In genomic region chr10:28381465-28381864, GRCh38 we compare ENCODE assay signal across 18 cellular contexts.
DNase-seq lines count a peak whose midpoint lies in the region; ATAC-seq, FAIRE-seq and TF ChIP-seq lines count a peak whose summit lies in the region.
"Had no signal": no experiment of that assay in that cellular context is flagged by ENCODE, and none has a peak within 500 bp of the region (broad histone marks: within the 10 kb centered on the region; RNA-seq: fewer than 3 reads in every experiment).

No MANE protein-coding gene starts in this region.

- peaks cover 4 to 5% of the 10 kb centered on the region in 2 donors for H3K27me3 Mint-ChIP-seq in CD4-positive, alpha-beta memory T cell

- no peak overlapping the region for H3K27ac ChIP-seq in CD4-positive, alpha-beta memory T cell (ENCODE audit: low read depth, low read length)
- no peak overlapping the region for H3K27ac ChIP-seq in pancreas
- H3K27ac ChIP-seq: body of pancreas, GM23248, heart left ventricle, testis had no signal

- ATAC-seq in pancreas, result no peak
- no peak for ATAC-seq in HG03520 (IDR thresholded peaks at IDR 0.05; ENCODE audit: unreplicated experiment)

- TF ChIP-seq CTCF in choroid plexus epithelial cell (conservative IDR thresholded peaks at IDR 0.05; ENCODE audit: low read depth, low read length) (no peak), pancreas (IDR thresholded peaks at IDR 0.05) (no peak)

- POLR2A ChIA-PET in CD4-positive, alpha-beta memory T cell (lab: Charles Lee; ENCODE audit: partially characterized antibody), result interaction anchor here (0.9 to 5.6 kb wide), 10 partner anchors 9 to 130 kb away, joined by 3 to 130 read pairs (median 6); partner anchors contain the start of gene MPP7

- no peaks in the 10 kb centered on the region for H3K9me3 ChIP-seq in CD4-positive, alpha-beta memory T cell (ENCODE audit: control insufficient read depth in 1 of 2, low read length in 2 of 2)
- no peaks in the 10 kb centered on the region for H3K9me3 ChIP-seq in pancreas
- H3K9me3 ChIP-seq: body of pancreas, heart left ventricle, mucosa of descending colon, testis had no signal

- peak overlapping the region in 4 of 7 donors; percentile 0 to 73 (median 36) for H3K27ac Mint-ChIP-seq in CD4-positive, alpha-beta memory T cell
- H3K27ac Mint-ChIP-seq: activated CD4-positive, alpha-beta memory T cell treated with anti-CD3 and anti-CD28 coated beads, Interleukin-2, amount 10 ng/mL, durations not matched to agents 7 days and 5 days; T-helper 1 cell treated with Interleukin-12 subunit alpha and Interleukin-12 subunit beta and Interleukin-4 antibody, amounts not matched to agents 30 μg/mL and 1 μg/mL, for 36 hours had no signal

- H3K4me1 ChIP-seq in CD4-positive, alpha-beta memory T cell (ENCODE audit: insufficient read depth, low read length), result peaks cover 17% of the 10 kb centered on the region
- no peaks in the 10 kb centered on the region for H3K4me1 ChIP-seq in pancreas
- H3K4me1 ChIP-seq: testis had no signal

- no peaks in the 10 kb centered on the region for H3K27me3 ChIP-seq in CD4-positive, alpha-beta memory T cell (ENCODE audit: insufficient read depth, low read length)
- H3K27me3 ChIP-seq in pancreas, result no peaks in the 10 kb centered on the region
- H3K27me3 ChIP-seq: body of pancreas, testis had no signal

- H3K4me1 Mint-ChIP-seq in CD4-positive, alpha-beta memory T cell, result peaks cover 15 to 25% (median 18%) of the 10 kb centered on the region in 4 donors

- peak; percentile 13 for FAIRE-seq in pancreas (lab: Jason Lieb, UNC)

- no peak overlapping the region for H3K4me3 Mint-ChIP-seq in CD4-positive, alpha-beta memory T cell
- H3K4me3 Mint-ChIP-seq: activated CD4-positive, alpha-beta memory T cell treated with anti-CD3 and anti-CD28 coated beads, Interleukin-2, amount 10 ng/mL, durations not matched to agents 7 days and 5 days; T-helper 1 cell treated with Interleukin-12 subunit alpha and Interleukin-12 subunit beta and Interleukin-4 antibody, amounts not matched to agents 30 μg/mL and 1 μg/mL, for 36 hours had no signal

- H3K36me3 ChIP-seq in CD4-positive, alpha-beta memory T cell (ENCODE audit: insufficient read depth, low read length), result no peaks in the 10 kb centered on the region
- no peaks in the 10 kb centered on the region for H3K36me3 ChIP-seq in pancreas
- H3K36me3 ChIP-seq: heart left ventricle had no signal

- CTCF ChIA-PET in CD4-positive, alpha-beta memory T cell (lab: Charles Lee; ENCODE audit: partially characterized antibody), result interaction anchor here (0.7 to 9.5 kb wide), 30 partner anchors 9 to 877 kb away, joined by 3 to 312 read pairs (median 7); partner anchors contain the start of gene MPP7

- intact Hi-C loops in CD4-positive, alpha-beta memory T cell (cut with micrococcal nuclease), result loop anchor here (2.0 to 5.0 kb wide), 2 partner anchors 203 to 934 kb away; no protein-coding TSS in a partner anchor
- intact Hi-C loops in pancreas (cut with DNase I), result loop anchor here in 2 of 3 donors (5.0 to 10.0 kb wide), 3 partner anchors 77 to 134 kb away; partner anchors contain the start of gene MPP7 (in 1 of the 2)

- no peaks in the 10 kb centered on the region for H3K9me3 Mint-ChIP-seq in CD4-positive, alpha-beta memory T cell
- H3K9me3 Mint-ChIP-seq: activated CD4-positive, alpha-beta memory T cell treated with anti-CD3 and anti-CD28 coated beads, Interleukin-2, amount 10 ng/mL, durations not matched to agents 7 days and 5 days; T-helper 1 cell treated with Interleukin-12 subunit alpha and Interleukin-12 subunit beta and Interleukin-4 antibody, amounts not matched to agents 30 μg/mL and 1 μg/mL, for 36 hours had no signal

- no peak overlapping the region for H3K4me3 ChIP-seq in CD4-positive, alpha-beta memory T cell (ENCODE audit: low read length in 2 of 2)
- no peak overlapping the region for H3K4me3 ChIP-seq in choroid plexus epithelial cell (ENCODE audit: low read depth, low read length)
- no peak overlapping the region for H3K4me3 ChIP-seq in pancreas
- H3K4me3 ChIP-seq: body of pancreas, GM12878, GM23248, heart left ventricle, mucosa of descending colon, testis had no signal

- no peaks in the 10 kb centered on the region for H3K36me3 Mint-ChIP-seq in CD4-positive, alpha-beta memory T cell

- DNase-seq in CD4-positive, alpha-beta memory T cell, result no peak
- DNase-seq in NOMO-1 treated with DMSO at 0.1 percent for 48 hours (lab: John Stamatoyannopoulos, UW; ENCODE audit: unreplicated experiment) (peak; percentile 77), choroid plexus epithelial cell (ENCODE audit: low read depth) (peak; percentile 7), pancreas (no peak), glomerular visceral epithelial cell (ENCODE audit: extremely low spot score) (no peak), NCI-H2171 treated with DMSO at 0.1 percent for 48 hours (lab: John Stamatoyannopoulos, UW) (no peak)
- DNase-seq in activated CD4-positive, alpha-beta T cell treated with anti-CD3 and anti-CD28 coated beads for 4 hours, result no peak
- DNase-seq: NCI-H1048, NCI-H524 treated with DMSO at 0.1 percent for 48 hours had no signal

Comparison
In these comparisons a context has a peak if more than half of its experiments do, and no peak if none do; other contexts are left out.
1. DNase-seq: peak in NOMO-1 treated with DMSO at 0.1 percent for 48 hours (single experiment) and choroid plexus epithelial cell (single experiment); none in CD4-positive, alpha-beta memory T cell (0 of 5), pancreas (0 of 6), activated CD4-positive, alpha-beta T cell treated with anti-CD3 and anti-CD28 coated beads for 4 hours (0 of 2), glomerular visceral epithelial cell (single experiment) and NCI-H2171 treated with DMSO at 0.1 percent for 48 hours (single experiment).